In genomic region chr11:1330473-1330872, GRCh38 we compare ENCODE assay signal across 13 cellular contexts.
"Had no signal": no experiment of that assay in that cellular context is flagged by ENCODE, and none has a peak within 500 bp of the region (broad histone marks: within the 10 kb centered on the region; RNA-seq: fewer than 3 reads in every experiment).

No MANE protein-coding gene starts in this region.

- DNase-seq: activated gamma-delta T cell; foreskin keratinocyte; left cardiac atrium; naive B cell; retina; SHP77; stimulated activated naive B cell treated with anti-CD40 and anti-IgM and Interleukin-4, amounts not matched to agents 10 μg/mL and 1 μg/mL and 100 μg/mL, for 72 hours; testis had no signal

- H3K27ac ChIP-seq: cardiac muscle cell, foreskin keratinocyte, neutrophil, testis had no signal

- H3K9me3 ChIP-seq: neutrophil, testis had no signal

- H3K36me3 ChIP-seq: cardiac muscle cell, neutrophil had no signal

- FAIRE-seq: endothelial cell of umbilical vein, TTC549 had no signal

- H3K4me3 ChIP-seq: cardiac muscle cell, lung, testis had no signal

- H3K27me3 ChIP-seq: neutrophil, testis had no signal

- H3K4me3 Mint-ChIP-seq: naive B cell; stimulated activated naive B cell treated with anti-CD40 and anti-IgM and Interleukin-4, amounts not matched to agents 10 μg/mL and 1 μg/mL and 100 μg/mL, for 72 hours had no signal

- H3K27ac Mint-ChIP-seq: naive B cell; stimulated activated naive B cell treated with anti-CD40 and anti-IgM and Interleukin-4, amounts not matched to agents 10 μg/mL and 1 μg/mL and 100 μg/mL, for 72 hours had no signal

- ATAC-seq: foreskin keratinocyte; left cardiac atrium; stimulated activated naive B cell treated with anti-CD40 and anti-IgM and Interleukin-4, amounts not matched to agents 10 μg/mL and 1 μg/mL and 100 μg/mL, for 72 hours had no signal
